Comparison of ENCODE assay signal across 8 cellular contexts in genomic region chr1:45929257-45929687, GRCh38.
DNase-seq lines count a peak whose midpoint lies in the region; ATAC-seq and TF ChIP-seq lines count a peak whose summit lies in the region.

No MANE protein-coding gene starts in this region.

- H3K9me3 ChIP-seq in DOHH2 (ENCODE audit: control insufficient read depth, insufficient read depth, low read length): no peaks in the 10 kb centered on the region
- no peaks in the 10 kb centered on the region for H3K9me3 ChIP-seq in MG63

- H2AK5ac ChIP-seq in mesendoderm (ENCODE audit: low read length): no peak overlapping the region

- H3K27ac ChIP-seq in DOHH2 (ENCODE audit: low read depth, low read length): no peak overlapping the region
- H3K27ac ChIP-seq in mesendoderm (ENCODE audit: low read depth, low read length): peak overlapping the region; percentile 68

- peaks cover 27% of the 10 kb centered on the region for H3F3A ChIP-seq in DOHH2 (ENCODE audit: control insufficient read depth, insufficient read depth)

- H3K36me3 ChIP-seq in DOHH2 (ENCODE audit: control insufficient read depth, low read length): peaks cover 15% of the 10 kb centered on the region
- no peaks in the 10 kb centered on the region for H3K36me3 ChIP-seq in MG63
- no peaks in the 10 kb centered on the region for H3K36me3 ChIP-seq in mesendoderm (ENCODE audit: control insufficient read depth, insufficient read depth, low read length)

- peak overlapping the region; percentile 25; the same call in 1 of the 2 replicates for H3K4me2 ChIP-seq in DOHH2 (ENCODE audit: low read length)
- H3K4me2 ChIP-seq in mesendoderm (ENCODE audit: low read length): no peak overlapping the region

- H3K27me3 ChIP-seq in DOHH2 (ENCODE audit: control insufficient read depth, low read length) (no peaks in the 10 kb centered on the region), MG63 (no peaks in the 10 kb centered on the region), mesendoderm (ENCODE audit: insufficient read depth, low read length, poor library complexity) (no peaks in the 10 kb centered on the region)

- no peak overlapping the region for H2BK15ac ChIP-seq in mesendoderm (replicated peaks; ENCODE audit: low read depth)

- no peak overlapping the region for H3K4me3 ChIP-seq in DOHH2 (ENCODE audit: low read length)
- H3K4me3 ChIP-seq in MG63: no peak overlapping the region
- no peak overlapping the region for H3K4me3 ChIP-seq in astrocyte of the spinal cord (ENCODE audit: low read depth, low read length)
- H3K4me3 ChIP-seq in mesendoderm (ENCODE audit: low read length): no peak overlapping the region

- H3K4me1 ChIP-seq in DOHH2 (ENCODE audit: control insufficient read depth, low read length) (peaks cover 82% of the 10 kb centered on the region), mesendoderm (ENCODE audit: control insufficient read depth, low read depth, low read length) (peaks cover 28% of the 10 kb centered on the region)

- no peak overlapping the region for H4K8ac ChIP-seq in mesendoderm (ENCODE audit: low read depth, low read length)

- H2BK120ac ChIP-seq in mesendoderm (ENCODE audit: low read depth, low read length): no peak overlapping the region

- peaks cover 14% of the 10 kb centered on the region; the same call in 1 of the 2 replicates for H4K20me1 ChIP-seq in DOHH2 (ENCODE audit: control insufficient read depth, insufficient read depth, low read depth, low read length)

- H3K79me1 ChIP-seq in mesendoderm (ENCODE audit: low read length): no peaks in the 10 kb centered on the region

- peak overlapping the region; percentile 67 for H2BK5ac ChIP-seq in mesendoderm (ENCODE audit: low read length)

- peak overlapping the region; percentile 24 for H3K9ac ChIP-seq in mesendoderm (ENCODE audit: low read length)

- in situ Hi-C loops in astrocyte of the spinal cord (cut with HindIII; ENCODE audit: low sequenced_read_pairs): no loop called here

- peak overlapping the region; percentile 65 for H3K56ac ChIP-seq in mesendoderm (ENCODE audit: low read length)

- H3K18ac ChIP-seq in mesendoderm (ENCODE audit: low read length): no peak overlapping the region

- no peak for ATAC-seq in GM19452 (IDR thresholded peaks at IDR 0.05; ENCODE audit: unreplicated experiment)

- H3K9me2 ChIP-seq in DOHH2 (replicated peaks; ENCODE audit: control insufficient read depth, low read length): no peaks in the 10 kb centered on the region

- DNase-seq in MG63 (peak; percentile 73), astrocyte of the spinal cord (ENCODE audit: low read depth, low spot score) (peak; percentile 94), mesendoderm (peak; percentile 99), NCI-H187 treated with DMSO at 0.1 percent for 48 hours (lab: John Stamatoyannopoulos, UW) (no peak), SHP77 treated with DMSO at 0.1 percent for 48 hours (lab: John Stamatoyannopoulos, UW) (no peak)
- no peak for DNase-seq in stimulated activated CD4-positive, alpha-beta T cell treated with anti-CD3 and anti-CD28 coated beads, Interleukin-4, amount 100 ng/mL, for 1 hour

- no peak overlapping the region for H3K23ac ChIP-seq in mesendoderm (ENCODE audit: low read length)

- peaks cover 84% of the 10 kb centered on the region for H3K79me2 ChIP-seq in DOHH2 (ENCODE audit: control insufficient read depth, low read length)
- no peaks in the 10 kb centered on the region for H3K79me2 ChIP-seq in mesendoderm (ENCODE audit: control insufficient read depth, insufficient read depth, low read length)

- no peak overlapping the region for H3K4ac ChIP-seq in mesendoderm (ENCODE audit: low read depth, low read length)

- WGBS in mesendoderm (ENCODE audit: extremely low coverage, insufficient coverage, low lambda C conversion rate): no CpG with 5 or more reads among the region's 2 CpGs

- no peak overlapping the region for H4K5ac ChIP-seq in mesendoderm (ENCODE audit: low read length)

- TF ChIP-seq CTCF in DOHH2 (IDR thresholded peaks at IDR 0.05; ENCODE audit: low read depth, low read length, poor library complexity, severe bottlenecking): no peak
- TF ChIP-seq CTCF in astrocyte of the spinal cord (IDR thresholded peaks at IDR 0.05; ENCODE audit: low read depth, low read length): no peak

Comparison
In these comparisons a context has a peak if more than half of its experiments do, and no peak if none do; other contexts are left out.
1. DNase-seq: peak in MG63 (single experiment), astrocyte of the spinal cord (single experiment) and mesendoderm (single experiment); none in NCI-H187 treated with DMSO at 0.1 percent for 48 hours (single experiment), SHP77 treated with DMSO at 0.1 percent for 48 hours (single experiment) and stimulated activated CD4-positive, alpha-beta T cell treated with anti-CD3 and anti-CD28 coated beads, Interleukin-4, amount 100 ng/mL, for 1 hour (single experiment).